Comparison of ENCODE assay signal across 8 cellular contexts in the genomic region with DNA sequence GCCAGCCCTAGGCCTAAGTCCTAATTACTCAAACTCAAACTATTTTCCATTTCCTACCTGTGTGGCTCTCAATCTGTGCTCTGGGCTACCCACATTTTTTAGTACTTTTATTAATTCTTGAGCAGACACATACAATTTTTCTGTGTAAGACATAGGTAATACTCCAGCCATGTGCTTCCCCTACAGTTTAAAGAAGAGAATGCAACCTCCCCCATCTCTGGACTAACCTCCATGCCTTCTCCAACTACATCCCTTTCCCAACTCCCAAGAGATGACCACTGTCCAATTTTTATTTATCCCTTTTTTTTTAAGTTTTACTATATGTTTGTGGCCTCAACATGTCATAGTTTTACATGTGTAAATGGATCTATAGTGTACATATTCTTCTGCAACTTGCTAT. TPM values are rescaled to one million over a fixed set of nuclear protein-coding genes. Genes with fewer than 3 reads are reported as not detected.
DNase-seq lines count a peak whose midpoint lies in the region; TF ChIP-seq lines count a peak whose summit lies in the region.

No MANE protein-coding gene starts in this region.

- no peak overlapping the region for H3K27ac ChIP-seq in CD8-positive, alpha-beta memory T cell (ENCODE audit: low read depth, low read length)
- no peak overlapping the region for H3K27ac ChIP-seq in adrenal gland

- peaks cover 8 to 61% (median 15%) of the 10 kb centered on the region in 3 donors for H3K36me3 Mint-ChIP-seq in CD8-positive, alpha-beta memory T cell

- H3K36me3 ChIP-seq in CD8-positive, alpha-beta memory T cell (ENCODE audit: insufficient read depth, low read length) = peaks cover 10% of the 10 kb centered on the region
- peaks cover 0 to 17% of the 10 kb centered on the region in 2 donors for H3K36me3 ChIP-seq in adrenal gland (replicated peaks in 1 of 2)

- peak; percentile 22 for TF ChIP-seq CTCF in HFF-Myc (IDR thresholded peaks at IDR 0.05; ENCODE audit: low read depth, low read length, missing control alignments)
- TF ChIP-seq CTCF in adrenal gland (IDR thresholded peaks at IDR 0.05) = peak in 4 of 6 experiments; percentile 23 to 39 (median 32)

- no peaks in the 10 kb centered on the region for H3K9me3 ChIP-seq in CD8-positive, alpha-beta memory T cell (ENCODE audit: low read length)
- no peaks in the 10 kb centered on the region for H3K9me3 ChIP-seq in adrenal gland (replicated peaks in 1 of 3)

- no peaks in the 10 kb centered on the region for H3K27me3 ChIP-seq in CD8-positive, alpha-beta memory T cell (ENCODE audit: insufficient read depth, low read length, poor library complexity, severe bottlenecking)
- no peaks in the 10 kb centered on the region for H3K27me3 ChIP-seq in adrenal gland

- no peak for DNase-seq in CD8-positive, alpha-beta memory T cell
- no peak for DNase-seq in HFF-Myc (ENCODE audit: extremely low read depth, low read depth)
- DNase-seq in adrenal gland = no peak
- peak; percentile 28 to 40 for DNase-seq in lung microvascular endothelial cell (ENCODE audit: low read depth in 2 of 2)
- DNase-seq in posterior cingulate gyrus = no peak
- no peak for DNase-seq in NCI-H1436 treated with DMSO at 0.1 percent for 48 hours (lab: John Stamatoyannopoulos, UW)
- DNase-seq in SHP77 treated with DMSO at 0.1 percent for 48 hours (lab: John Stamatoyannopoulos, UW) = no peak
- no peak for DNase-seq in GOT3 (lab: John Stamatoyannopoulos, UW)

- POLR2A ChIA-PET in CD8-positive, alpha-beta memory T cell (lab: Charles Lee) = interaction anchor here (0.7 kb wide), 1 partner anchor 8 kb away, joined by 8 read pairs; no protein-coding TSS in a partner anchor

- peaks cover 35 to 56% (median 51%) of the 10 kb centered on the region in 3 donors for H3K4me1 Mint-ChIP-seq in CD8-positive, alpha-beta memory T cell

- H3K27me3 Mint-ChIP-seq in CD8-positive, alpha-beta memory T cell = no peaks in the 10 kb centered on the region

- TF ChIP-seq POLR2A in adrenal gland (IDR thresholded peaks at IDR 0.05) = no peak

- intact Hi-C loops in adrenal gland (cut with DNase I) (no loop called here), posterior cingulate gyrus (cut with DNase I) (no loop called here)

- peak overlapping the region in 1 of 7 donors; percentile 70 for H3K4me3 Mint-ChIP-seq in CD8-positive, alpha-beta memory T cell

- H3K4me3 ChIP-seq in CD8-positive, alpha-beta memory T cell (ENCODE audit: low read length) = no peak overlapping the region
- H3K4me3 ChIP-seq in HFF-Myc (replicated peaks; ENCODE audit: low read depth, low read length) = no peak overlapping the region
- H3K4me3 ChIP-seq in adrenal gland = no peak overlapping the region

- H3K27ac Mint-ChIP-seq in CD8-positive, alpha-beta memory T cell = peak overlapping the region in 6 of 8 donors; percentile 2 to 76 (median 34)

- H3K9me3 Mint-ChIP-seq in CD8-positive, alpha-beta memory T cell = no peaks in the 10 kb centered on the region

- peaks cover 18% of the 10 kb centered on the region for H3K4me1 ChIP-seq in CD8-positive, alpha-beta memory T cell (ENCODE audit: insufficient read depth, low read length)
- peaks cover 0 to 10% of the 10 kb centered on the region in 2 donors for H3K4me1 ChIP-seq in adrenal gland (replicated peaks in 1 of 2)

- CTCF ChIA-PET in CD8-positive, alpha-beta memory T cell (lab: Charles Lee) = interaction anchor here (1.5 kb wide), 1 partner anchor 201 kb away, joined by 5 read pairs; no protein-coding TSS in a partner anchor

RNA-seq across cellular contexts. Expression of a gene that starts 5.8 kb away (rescaled TPM):
- 10 to 100 TPM; 90.0 to 91.4 TPM for total RNA-seq in CD8-positive, alpha-beta memory T cell
- polyA plus RNA-seq in CD8-positive, alpha-beta memory T cell = 166 TPM
- total RNA-seq in adrenal gland = 10 to 100 TPM; 29.6 to 55.7 (median 46.2) TPM
- polyA plus RNA-seq in adrenal gland = 10 to 100 TPM; 13.9 to 49.1 (median 21.6) TPM
- total RNA-seq in lung microvascular endothelial cell = 45.5 and 52.4 TPM in 2 replicates

RNA-seq across cellular contexts. Expression of a gene that starts 43.9 kb away (rescaled TPM):
- under 1 TPM in 1 of 2 experiments, not detected in 1; 0.09 TPM for total RNA-seq in CD8-positive, alpha-beta memory T cell
- polyA plus RNA-seq in CD8-positive, alpha-beta memory T cell = not detected
- total RNA-seq in adrenal gland = not detected
- polyA plus RNA-seq in adrenal gland = not detected
- total RNA-seq in lung microvascular endothelial cell = not detected in 2 replicates

RNA-seq across cellular contexts. Expression of a gene that starts 52.8 kb away (rescaled TPM):
- total RNA-seq in CD8-positive, alpha-beta memory T cell = 10 to 100 TPM; 34.5 to 36.1 TPM
- polyA plus RNA-seq in CD8-positive, alpha-beta memory T cell = 39.7 TPM
- total RNA-seq in adrenal gland (10 to 100 TPM; 11.4 to 21.6 (median 12.4) TPM), lung microvascular endothelial cell (15.7 and 21.4 TPM in 2 replicates)
- 10 to 100 TPM in 1 of 3 donors, 1 to 10 TPM in 2; 7.3 to 10.1 (median 9.1) TPM for polyA plus RNA-seq in adrenal gland

Comparison
In these comparisons a context has a peak if more than half of its experiments do, and no peak if none do; other contexts are left out.
1. DNase-seq: peak in lung microvascular endothelial cell (2 of 2); none in CD8-positive, alpha-beta memory T cell (0 of 5), HFF-Myc (single experiment), adrenal gland (0 of 7), posterior cingulate gyrus (0 of 10), NCI-H1436 treated with DMSO at 0.1 percent for 48 hours (single experiment), SHP77 treated with DMSO at 0.1 percent for 48 hours (single experiment) and GOT3 (single experiment).